28 cellular contexts compared by ENCODE assay signal in genomic region chr15:62805502-62805901, GRCh38.
"Had no signal": no experiment of that assay in that cellular context is flagged by ENCODE, and none has a peak within 500 bp of the region (broad histone marks: within the 10 kb centered on the region; RNA-seq: fewer than 3 reads in every experiment).

No MANE protein-coding gene starts in this region.

- H3K27ac ChIP-seq: ascending aorta, cardiac muscle cell, VCaP had no signal

- H3K36me3 ChIP-seq: cardiac muscle cell had no signal

- DNase-seq: activated B cell treated with CpG ODN at 0.5 μM for 24 hours; activated CD4-positive, alpha-beta memory T cell treated with anti-CD3 and anti-CD28 coated beads, Interleukin-2, amount 10 ng/mL, durations not matched to agents 7 days and 5 days; activated CD4-positive, alpha-beta T cell treated with anti-CD3 and anti-CD28 coated beads for 4 hours; activated CD4-positive, alpha-beta T cell treated with anti-CD3 and anti-CD28 coated beads, Interleukin-2, amount 10 ng/mL, durations not matched to agents 24 days and 14 days; activated CD4-positive, alpha-beta T cell treated with anti-CD3 and anti-CD28 coated beads, Interleukin-2, amount 50 U/mL, for 1 hour; activated CD4-positive, alpha-beta T cell treated with anti-CD3 and anti-CD28 coated beads, Interleukin-2, amount 50 U/mL, for 4 hours; activated CD4-positive, CD25-positive, alpha-beta regulatory T cell treated with anti-CD3 and anti-CD28 coated beads, Interleukin-2, amount 50 U/mL, for 72 hours; activated CD8-positive, alpha-beta memory T cell treated with anti-CD3 and anti-CD28 coated beads for 24 hours; activated CD8-positive, alpha-beta memory T cell treated with anti-CD3 and anti-CD28 coated beads, Interleukin-2, amount 10 ng/mL, durations not matched to agents 7 days and 5 days; activated CD8-positive, alpha-beta memory T cell treated with anti-CD3 and anti-CD28 coated beads, Interleukin-2, amount 50 U/mL, for 48 hours; activated CD8-positive, alpha-beta T cell treated with anti-CD3 and anti-CD28 coated beads, Interleukin-2, amount 10 ng/mL, durations not matched to agents 7 days and 5 days; activated effector memory CD4-positive, alpha-beta T cell treated with Interleukin-2 at 50 U/mL for 16 hours; activated gamma-delta T cell; activated naive CD4-positive, alpha-beta T cell treated with anti-CD3 and anti-CD28 coated beads, Interleukin-2, amount 10 ng/mL, durations not matched to agents 7 days and 5 days; activated naive CD4-positive, alpha-beta T cell treated with Interleukin-2 at 50 U/mL for 16 hours; activated naive CD8-positive, alpha-beta T cell treated with anti-CD3 and anti-CD28 coated beads, Interleukin-2, amount 10 ng/mL, durations not matched to agents 7 days and 5 days; activated naive CD8-positive, alpha-beta T cell treated with anti-CD3 and anti-CD28 coated beads, Interleukin-2, amount 50 U/mL, for 24 hours; activated T-cell treated with anti-CD3 and anti-CD28 coated beads, Interleukin-2, amount 50 U/mL, for 24 hours; activated T-cell treated with anti-CD3 and anti-CD28 coated beads, Interleukin-2, amount 50 U/mL, for 48 hours; amygdala; anterior cingulate cortex; caudate nucleus; cerebellar nuclear complex; T-helper 2 cell; T-helper 9 cell had no signal

- H3K27me3 ChIP-seq: ascending aorta, cardiac muscle cell had no signal

- H3K4me3 ChIP-seq: ascending aorta, cardiac muscle cell had no signal

- H3K9me3 ChIP-seq: ascending aorta had no signal
